Comparison of ENCODE assay signal across 8 cellular contexts in genomic region chr10:89086801-89087513, GRCh38.
DNase-seq lines count a peak whose midpoint lies in the region; ATAC-seq and TF ChIP-seq lines count a peak whose summit lies in the region.

No MANE protein-coding gene starts in this region.

- peak; percentile 89 to 91 for ATAC-seq in gastrocnemius medialis
- ATAC-seq in GM18511 (IDR thresholded peaks at IDR 0.05; ENCODE audit: unreplicated experiment) = no peak
- ATAC-seq in GM19351 (IDR thresholded peaks at IDR 0.05; ENCODE audit: unreplicated experiment) = no peak

- CTCF ChIA-PET in HEK293 (lab: Yijun Ruan, JAX) = no interaction called here

- peak overlapping the region; percentile 87 for H3K9ac ChIP-seq in SK-N-MC (ENCODE audit: insufficient read length)

- no peak for TF ChIP-seq CTCF in HEK293 (tag by site-specific recombination; IDR thresholded peaks at IDR 0.05)
- no peak for TF ChIP-seq CTCF in fibroblast of villous mesenchyme (IDR thresholded peaks at IDR 0.05; ENCODE audit: insufficient read depth, low read depth, low read length)
- no peak for TF ChIP-seq CTCF in gastrocnemius medialis (IDR thresholded peaks at IDR 0.05 in 4 of 5, conservative IDR thresholded peaks at IDR 0.05 in 1 of 5)

- H3K4me1 ChIP-seq in HEK293 (ENCODE audit: control insufficient read depth, insufficient read depth, low read length) (no peaks in the 10 kb centered on the region), gastrocnemius medialis (peaks cover 0 to 8% of the 10 kb centered on the region in 2 donors)

- POLR2A ChIA-PET in HEK293 (lab: Yijun Ruan, JAX) = no interaction called here

- no peak overlapping the region for H3K4me3 ChIP-seq in HEK293 (ENCODE audit: low read depth, low read length)
- peak overlapping the region; percentile 76 for H3K4me3 ChIP-seq in SK-N-MC
- H3K4me3 ChIP-seq in fibroblast of villous mesenchyme (ENCODE audit: low read depth, low read length) = peak overlapping the region; percentile 26
- peak overlapping the region; percentile 1 to 32 (median 16) for H3K4me3 ChIP-seq in gastrocnemius medialis

- in situ Hi-C loops in gastrocnemius medialis (cut with MboI; ENCODE audit: low sequenced_read_pairs in 4 of 4) = no loop called here

- H3K27ac ChIP-seq in HEK293 (ENCODE audit: extremely low read depth, low read depth, low read length) (no peak overlapping the region), SK-N-MC (peak overlapping the region; percentile 100), gastrocnemius medialis (peak overlapping the region; percentile 57 to 72 (median 62))

- TF ChIP-seq POLR2A in gastrocnemius medialis (IDR thresholded peaks at IDR 0.05) = no peak

- intact Hi-C loops in gastrocnemius medialis (cut with DNase I; ENCODE audit: low total_unique reads) = no loop called here

- no peaks in the 10 kb centered on the region for H3K27me3 ChIP-seq in gastrocnemius medialis

- H3K36me3 ChIP-seq in HEK293 (ENCODE audit: control insufficient read depth in 2 of 2, insufficient read depth in 1 of 2, low read length in 2 of 2) (no peaks in the 10 kb centered on the region), SK-N-MC (ENCODE audit: insufficient read depth, low read length) (no peaks in the 10 kb centered on the region), gastrocnemius medialis (no peaks in the 10 kb centered on the region)

- DNase-seq in SK-N-MC (ENCODE audit: low read depth, low spot score) (peak; percentile 76), fibroblast of villous mesenchyme (ENCODE audit: low read depth) (peak; percentile 88), gastrocnemius medialis (peak; percentile 56 to 78), NCI-H510A treated with DMSO at 0.1 percent for 48 hours (lab: John Stamatoyannopoulos, UW) (no peak), GM19240 (ENCODE audit: insufficient read length, low spot score) (no peak)

- no peaks in the 10 kb centered on the region for H3K9me3 ChIP-seq in HEK293 (ENCODE audit: control insufficient read depth, insufficient read depth, low read depth, low read length)
- H3K9me3 ChIP-seq in SK-N-MC (ENCODE audit: low read depth, low read length) = no peaks in the 10 kb centered on the region
- no peaks in the 10 kb centered on the region for H3K9me3 ChIP-seq in gastrocnemius medialis

TF ChIP-seq in HEK293, 187 proteins besides CTCF, POLR2A, EP300 and RAD21:
- no peak for TF ChIP-seq ZNF24 (tag by site-specific recombination; IDR thresholded peaks at IDR 0.05)
- 0 out of 2 replicates have a peak, but pooled peaks have one; percentile 5 for TF ChIP-seq PRDM1 (tag by site-specific recombination; IDR thresholded peaks at IDR 0.05)
- TF ChIP-seq ZNF223 (tag by site-specific recombination; IDR thresholded peaks at IDR 0.05) = no peak

Comparison
In these comparisons a context has a peak if more than half of its experiments do, and no peak if none do; other contexts are left out.
1. DNase-seq: peak in SK-N-MC (single experiment), fibroblast of villous mesenchyme (single experiment) and gastrocnemius medialis (2 of 2); none in NCI-H510A treated with DMSO at 0.1 percent for 48 hours (single experiment) and GM19240 (single experiment).
2. ATAC-seq: peak in gastrocnemius medialis (2 of 2); none in GM18511 (single experiment) and GM19351 (single experiment).